8 cellular contexts compared by ENCODE assay signal in the genomic region with DNA sequence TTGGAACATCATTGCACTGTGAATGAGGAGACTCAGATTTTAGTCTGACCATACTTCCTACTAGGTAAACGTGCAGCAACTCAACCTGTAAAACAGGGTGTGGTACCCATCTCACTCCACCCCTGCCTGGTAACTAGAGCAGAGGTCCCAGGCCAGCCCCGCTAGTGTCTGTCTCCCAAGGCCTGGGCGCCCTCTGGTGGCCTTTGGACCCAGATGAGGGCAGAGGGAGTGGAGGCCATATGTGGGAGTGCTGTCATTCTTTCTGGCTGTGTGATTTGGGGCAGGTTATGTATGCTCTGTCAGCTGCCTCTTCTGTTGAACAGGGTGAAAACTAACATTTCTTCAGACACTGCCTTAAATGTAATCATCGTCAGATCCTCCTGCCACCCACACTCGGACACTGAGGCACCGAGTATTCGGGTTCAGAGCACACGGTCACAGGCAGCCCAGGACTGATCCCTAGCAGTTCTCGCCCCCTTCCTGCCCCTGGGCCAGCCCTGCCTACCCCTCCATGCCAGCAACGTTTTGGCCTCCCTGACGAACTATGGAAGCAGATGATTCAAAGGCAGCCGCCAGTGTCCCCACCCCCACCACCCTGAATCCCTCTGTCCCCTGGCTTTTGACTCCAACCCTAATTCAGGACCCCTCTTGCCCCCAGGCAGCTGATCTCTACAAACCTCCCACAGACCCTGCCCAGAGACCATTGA.
A peak's percentile ranks its signal among the peaks of the same experiment; 100 is the strongest.
DNase-seq lines count a peak whose midpoint lies in the region; ATAC-seq and TF ChIP-seq lines count a peak whose summit lies in the region.

No MANE protein-coding gene starts in this region.

- no peak overlapping the region for H3K4me2 ChIP-seq in BLaER1

- intact Hi-C loops in lower lobe of right lung (cut with DNase I), result no loop called here

- peak; percentile 90 for TF ChIP-seq CTCF in lower lobe of right lung (IDR thresholded peaks at IDR 0.05)

- DNase-seq in GM19238 (ENCODE audit: insufficient read length, low spot score), result peak; percentile 87
- DNase-seq in NCI-H526 (lab: John Stamatoyannopoulos, UW), result peak; percentile 86 to 99
- DNase-seq in activated CD4-positive, alpha-beta T cell treated with anti-CD3 and anti-CD28 coated beads, Interleukin-2, amount 50 U/mL, for 1 hour, result peak; percentile 89
- peak; percentile 65 for DNase-seq in dedifferentiated amniotic fluid mesenchymal stem cell (ENCODE audit: extremely low spot score)
- DNase-seq in lower lobe of right lung, result peak; percentile 92
- peak; percentile 76 for DNase-seq in stimulated activated CD8-positive, alpha-beta memory T cell treated with anti-CD3 and anti-CD28 coated beads, Interleukin-12 subunit alpha, Interleukin-12 subunit beta, amount 100 ng/mL, for 1 hour (ENCODE audit: low read depth)

- no peaks in the 10 kb centered on the region for H3K36me3 ChIP-seq in BLaER1
- no peaks in the 10 kb centered on the region for H3K36me3 ChIP-seq in lower lobe of right lung

- H3K27me3 ChIP-seq in BLaER1 (peaks cover 5% of the 10 kb centered on the region), lower lobe of right lung (ENCODE audit: low read depth) (peaks cover 9% of the 10 kb centered on the region)

- H4K20me1 ChIP-seq in BLaER1, result no peaks in the 10 kb centered on the region

- H3K4me1 ChIP-seq in BLaER1 (peaks cover 31% of the 10 kb centered on the region), lower lobe of right lung (peaks cover 10% of the 10 kb centered on the region)

- 0 out of 2 replicates have a peak overlapping the region, but pooled peaks have one; percentile 14 for H3K27ac ChIP-seq in BLaER1
- no peak overlapping the region for H3K27ac ChIP-seq in lower lobe of right lung

- H3K9ac ChIP-seq in BLaER1, result no peak overlapping the region

- H3K9me3 ChIP-seq in BLaER1 (no peaks in the 10 kb centered on the region), lower lobe of right lung (no peaks in the 10 kb centered on the region)

- peak; percentile 90 for ATAC-seq in HG03354 (IDR thresholded peaks at IDR 0.05; ENCODE audit: poor library complexity, severe bottlenecking, unreplicated experiment)
- peak; percentile 93 to 94 for ATAC-seq in lower lobe of right lung

- H3K4me3 ChIP-seq in BLaER1, result no peak overlapping the region
- H3K4me3 ChIP-seq in lower lobe of right lung, result no peak overlapping the region
